In the genomic region with DNA sequence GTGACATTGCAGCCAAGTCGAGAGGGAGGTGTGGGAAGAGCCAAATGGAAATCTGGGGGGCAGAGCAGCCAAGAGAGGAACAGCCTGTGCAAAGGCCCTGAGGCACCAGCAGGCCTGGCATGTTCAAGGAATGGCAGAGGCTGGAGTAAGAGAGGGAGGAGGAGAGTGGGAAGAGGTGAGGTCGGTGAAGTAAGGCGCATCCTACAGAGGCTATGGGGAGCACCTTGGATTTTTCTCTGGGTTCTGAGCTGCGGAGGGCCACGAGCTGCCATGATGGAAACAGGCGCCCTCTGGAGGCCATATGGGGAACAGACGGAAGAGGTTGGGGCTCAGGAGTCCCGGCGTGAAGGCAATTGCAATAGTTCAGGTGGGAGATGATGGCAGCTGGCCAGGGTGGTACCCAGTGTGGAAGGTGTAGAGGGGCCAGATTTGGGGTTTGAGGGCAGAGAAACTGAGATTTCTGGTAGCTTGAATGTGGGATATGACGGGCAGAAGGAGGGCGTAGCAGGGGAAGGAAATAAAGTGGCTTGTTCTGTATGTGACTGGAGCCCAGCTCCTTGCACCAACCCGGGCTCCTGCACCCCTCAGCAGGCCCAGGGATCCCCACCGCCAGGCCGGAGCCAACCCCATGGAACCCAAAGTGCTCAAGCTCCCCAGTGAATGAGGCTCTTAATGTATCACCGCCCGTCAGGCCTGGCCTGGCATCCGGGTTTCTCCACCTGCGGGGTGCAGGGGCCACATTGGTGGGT, we compare ENCODE assay signal across 6 cellular contexts.
DNase-seq lines count a peak whose midpoint lies in the region; ATAC-seq and FAIRE-seq lines count a peak whose summit lies in the region.

No MANE protein-coding gene starts in this region.

- no peaks in the 10 kb centered on the region for H3K27me3 Mint-ChIP-seq in effector memory CD8-positive, alpha-beta T cell

- peak; percentile 83 for ATAC-seq in effector memory CD8-positive, alpha-beta T cell (replicated peaks)
- no peak for ATAC-seq in GM21723 (IDR thresholded peaks at IDR 0.05; ENCODE audit: unreplicated experiment)

- no peaks in the 10 kb centered on the region for H3K9me3 Mint-ChIP-seq in effector memory CD8-positive, alpha-beta T cell

- peaks cover 2 to 5% of the 10 kb centered on the region in 2 donors for H3K4me1 Mint-ChIP-seq in effector memory CD8-positive, alpha-beta T cell (ENCODE audit: low read depth in 2 of 2)

- intact Hi-C loops in posterior cingulate gyrus (cut with DNase I), result no loop called here

- peak; percentile 18 for FAIRE-seq in GM18507 (lab: Jason Lieb, UNC)

- H3K27ac Mint-ChIP-seq in effector memory CD8-positive, alpha-beta T cell, result peak overlapping the region in 1 of 2 donors; percentile 3

- DNase-seq in GM18507 (ENCODE audit: extremely low spot score, insufficient read length, low read depth) (no peak), SW480 (ENCODE audit: low spot score) (peak; percentile 68), posterior cingulate gyrus (no peak)
- peak; percentile 49 to 63 (median 62) for DNase-seq in effector memory CD8-positive, alpha-beta T cell
- peak; percentile 67 for DNase-seq in stimulated activated CD4-positive, alpha-beta T cell treated with anti-CD3 and anti-CD28 coated beads, Interleukin-1b, Interleukin-23, amount 100 ng/mL, for 48 hours

- H3K36me3 Mint-ChIP-seq in effector memory CD8-positive, alpha-beta T cell (ENCODE audit: insufficient read depth), result peaks cover 3% of the 10 kb centered on the region

- no peak overlapping the region for H3K4me3 Mint-ChIP-seq in effector memory CD8-positive, alpha-beta T cell

Comparison
In these comparisons a context has a peak if more than half of its experiments do, and no peak if none do; other contexts are left out.
1. DNase-seq: peak in SW480 (single experiment), effector memory CD8-positive, alpha-beta T cell (3 of 3) and stimulated activated CD4-positive, alpha-beta T cell treated with anti-CD3 and anti-CD28 coated beads, Interleukin-1b, Interleukin-23, amount 100 ng/mL, for 48 hours (single experiment); none in GM18507 (single experiment) and posterior cingulate gyrus (0 of 10).